Comparison of ENCODE assay signal across 8 cellular contexts in the genomic region with DNA sequence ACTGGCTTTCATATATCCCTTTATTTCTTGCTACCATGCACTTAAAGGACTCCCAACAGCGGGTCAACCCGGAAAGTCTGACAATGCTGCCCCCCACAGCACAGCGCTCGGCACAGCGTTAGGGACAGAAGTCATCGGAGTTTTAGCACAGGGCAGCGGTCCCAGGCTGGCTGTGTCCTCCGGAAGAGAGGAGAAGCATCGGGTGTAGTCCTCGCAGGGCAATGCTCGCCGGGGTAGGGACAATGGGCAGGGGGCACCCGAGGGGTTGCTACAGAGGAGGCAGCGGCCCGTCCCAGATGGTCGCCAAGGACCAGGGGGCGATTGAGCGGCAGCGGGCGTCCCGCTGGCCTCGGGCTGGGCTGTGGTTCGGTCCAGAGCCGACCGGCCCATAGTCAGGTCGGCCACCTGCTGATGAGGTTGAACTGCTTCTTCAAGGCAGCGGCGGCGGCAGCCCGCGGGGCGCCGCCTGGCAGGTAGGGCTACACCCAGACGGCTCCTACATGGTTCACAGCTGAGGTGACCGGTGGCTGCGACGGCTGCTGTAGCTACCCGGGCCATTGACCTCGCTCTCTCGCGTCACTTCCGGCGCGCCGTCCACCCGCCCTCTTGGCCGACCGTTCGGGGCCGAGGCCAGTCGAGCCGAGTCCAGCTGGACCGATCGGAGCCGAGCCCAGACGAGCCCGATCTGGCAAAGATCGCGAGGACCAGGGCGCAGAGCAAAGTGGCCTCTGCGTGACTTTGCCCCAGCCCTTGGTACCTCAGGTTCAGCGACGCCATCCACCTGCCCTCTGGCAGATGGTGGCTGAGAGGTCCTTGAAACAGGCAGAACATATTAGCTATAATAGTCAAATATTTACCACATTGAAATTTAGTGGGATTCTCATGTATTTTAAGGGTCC.
DNase-seq lines count a peak whose midpoint lies in the region; ATAC-seq lines count a peak whose summit lies in the region.

No MANE protein-coding gene starts in this region.

- DNase-seq in NCI-H1436 (lab: John Stamatoyannopoulos, UW), result peak; percentile 56
- no peak for DNase-seq in NCI-H1436 treated with DMSO at 0.1 percent for 48 hours (lab: John Stamatoyannopoulos, UW)
- DNase-seq in NCI-H446 (lab: John Stamatoyannopoulos, UW), result peak; percentile 34 to 80
- peak; percentile 46 to 74 for DNase-seq in activated CD4-positive, alpha-beta T cell treated with anti-CD3 and anti-CD28 coated beads for 24 hours (ENCODE audit: low read depth in 2 of 2)
- DNase-seq in kidney tubule cell (ENCODE audit: low spot score), result peak; percentile 87
- peak; percentile 88 for DNase-seq in stimulated activated CD4-positive, alpha-beta T cell treated with anti-CD3 and anti-CD28 coated beads, Interleukin-15, amount 100 ng/mL, for 24 hours

- H3K27ac ChIP-seq in cingulate gyrus (ENCODE audit: low read depth, low read length), result peak overlapping the region; percentile 94

- ATAC-seq in HG03139 (IDR thresholded peaks at IDR 0.05; ENCODE audit: unreplicated experiment), result peak; percentile 44
